ENCODE assay signal across 15 cellular contexts in the genomic region with DNA sequence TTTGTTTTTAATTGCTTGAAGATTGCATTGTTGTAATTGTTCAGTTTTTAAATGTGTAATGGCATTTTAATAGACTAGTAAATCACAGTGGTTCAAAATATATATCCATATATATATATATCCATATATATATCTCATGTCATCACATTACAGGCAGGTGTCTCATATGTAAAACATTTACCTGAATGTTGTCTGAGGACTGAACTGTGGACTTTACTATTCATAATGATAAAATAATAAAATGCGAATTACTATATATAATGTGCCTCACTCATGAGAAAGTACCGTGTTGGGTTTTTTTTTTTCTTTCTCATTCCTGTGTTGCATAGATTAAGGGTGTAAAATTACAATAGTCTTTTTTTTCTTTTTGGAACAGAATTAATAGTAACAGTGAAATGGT.
DNase-seq lines count a peak whose midpoint lies in the region; ATAC-seq and TF ChIP-seq lines count a peak whose summit lies in the region.
"Had no signal": no experiment of that assay in that cellular context is flagged by ENCODE, and none has a peak within 500 bp of the region (broad histone marks: within the 10 kb centered on the region; RNA-seq: fewer than 3 reads in every experiment).

No MANE protein-coding gene starts in this region.

- H3K9me3 ChIP-seq in DND-41 (ENCODE audit: insufficient read depth, low read length, severe bottlenecking) (no peaks in the 10 kb centered on the region), Loucy (ENCODE audit: insufficient read depth, low read depth, low read length) (no peaks in the 10 kb centered on the region), transverse colon (no peaks in the 10 kb centered on the region)

- no peak for ATAC-seq in DND-41 (ENCODE audit: insufficient read depth, low read depth)
- peak; percentile 89 for ATAC-seq in left colon
- no peak for ATAC-seq in Right ventricle myocardium superior (ENCODE audit: poor library complexity)
- ATAC-seq: HepG2 had no signal

- DNase-seq in DND-41 = no peak
- DNase-seq in left colon = no peak
- no peak for DNase-seq in transverse colon
- DNase-seq in pons (ENCODE audit: low spot score) = no peak
- DNase-seq in NCI-H524 (lab: John Stamatoyannopoulos, UW) = no peak
- DNase-seq in Right ventricle myocardium superior = no peak
- DNase-seq: 8988T; Calu3; CD8-positive, alpha-beta T cell; DMS79 treated with DMSO at 0.1 percent for 48 hours; EL; H9 had no signal

- no peaks in the 10 kb centered on the region for H3K9me2 ChIP-seq in Loucy (replicated peaks; ENCODE audit: low read depth, low read length)

- in situ Hi-C loops in transverse colon (cut with MboI; ENCODE audit: low pct_ligation_motif_present in 1 of 4, low pct_unique_long_range_greater_than_20kb in 1 of 4, low sequenced_read_pairs in 3 of 4) = no loop called here

- H3K9ac ChIP-seq in DND-41 (ENCODE audit: low read depth, low read length) = no peak overlapping the region
- no peak overlapping the region for H3K9ac ChIP-seq in Loucy (ENCODE audit: low read depth, low read length, poor library complexity, severe bottlenecking)
- H3K9ac ChIP-seq: BLaER1 treated with 17β-estradiol and CSF1 and Interleukin-3, amounts not matched to agents 10 nM and 100 nM had no signal

- TF ChIP-seq POLR2A in transverse colon (IDR thresholded peaks at IDR 0.05) = no peak

- H3K27ac ChIP-seq in DND-41 (ENCODE audit: low read length) = peak overlapping the region; percentile 72; the same call in 1 of the 2 replicates
- peak overlapping the region in 3 of 4 donors; percentile 49 for H3K27ac ChIP-seq in transverse colon

- H3K79me2 ChIP-seq in DND-41 (ENCODE audit: insufficient read depth, low read length) = no peaks in the 10 kb centered on the region
- H3K79me2 ChIP-seq in Loucy (ENCODE audit: insufficient read depth, low read length) = no peaks in the 10 kb centered on the region

- no peaks in the 10 kb centered on the region for H3K27me3 ChIP-seq in DND-41 (ENCODE audit: insufficient read depth, low read length, poor library complexity)
- H3K27me3 ChIP-seq in Loucy (ENCODE audit: insufficient read depth, low read length, poor library complexity, severe bottlenecking) = no peaks in the 10 kb centered on the region
- H3K27me3 ChIP-seq in transverse colon = no peaks in the 10 kb centered on the region
- H3K27me3 ChIP-seq: BLaER1 treated with 17β-estradiol and CSF1 and Interleukin-3, amounts not matched to agents 10 nM and 100 nM had no signal

- no peaks in the 10 kb centered on the region for H4K20me1 ChIP-seq in DND-41 (ENCODE audit: insufficient read depth, low read length)
- no peaks in the 10 kb centered on the region for H4K20me1 ChIP-seq in Loucy (ENCODE audit: insufficient read depth, low read length, poor library complexity, severe bottlenecking)
- H4K20me1 ChIP-seq: BLaER1 treated with 17β-estradiol and CSF1 and Interleukin-3, amounts not matched to agents 10 nM and 100 nM had no signal

- H3K4me3 ChIP-seq in DND-41 (ENCODE audit: low read depth in 1 of 2, low read length in 2 of 2) (no peak overlapping the region), Loucy (ENCODE audit: low read length, poor library complexity, severe bottlenecking) (peak overlapping the region; percentile 23), transverse colon (no peak overlapping the region)
- H3K4me3 ChIP-seq: BLaER1 treated with 17β-estradiol and CSF1 and Interleukin-3, amounts not matched to agents 10 nM and 100 nM had no signal

- H3K4me2 ChIP-seq in DND-41 (ENCODE audit: insufficient read depth, low read length) (no peak overlapping the region), Loucy (ENCODE audit: low read depth, low read length, poor library complexity, severe bottlenecking) (peak overlapping the region; percentile 69)

- TF ChIP-seq CTCF in DND-41 (IDR thresholded peaks at IDR 0.05; ENCODE audit: borderline replicate concordance, extremely low read depth, low read length, poor library complexity, severe bottlenecking) (no peak), Loucy (conservative IDR thresholded peaks at IDR 0.05; ENCODE audit: low read length) (no peak), transverse colon (IDR thresholded peaks at IDR 0.05) (no peak)

- no peaks in the 10 kb centered on the region; the same call in 1 of the 2 replicates for H3F3A ChIP-seq in Loucy (ENCODE audit: low read depth)

- intact Hi-C loops in left colon (cut with DNase I, micrococcal nuclease) = no loop called here
- intact Hi-C loops in transverse colon (cut with DNase I; ENCODE audit: low total_unique reads) = no loop called here
- intact Hi-C loops in Right ventricle myocardium superior (cut with DNase I) = no loop called here

- no peak for TF ChIP-seq EP300 in transverse colon (IDR thresholded peaks at IDR 0.05; ENCODE audit: low read depth)

- H3K36me3 ChIP-seq in DND-41 (ENCODE audit: insufficient read depth, low read length) (0 out of 2 replicates have a peak, but pooled peaks cover 4% of the 10 kb centered on the region), Loucy (ENCODE audit: insufficient read depth, low read length) (no peaks in the 10 kb centered on the region), transverse colon (no peaks in the 10 kb centered on the region)

- WGBS in transverse colon (ENCODE audit: low coverage in 1 of 2), 2 donors = 61 to 85% methylated on average over 2 of the region's 2 CpGs

- H3K4me1 ChIP-seq in DND-41 (ENCODE audit: insufficient read depth, low read length) = peaks cover 49% of the 10 kb centered on the region
- peaks cover 51% of the 10 kb centered on the region for H3K4me1 ChIP-seq in Loucy (ENCODE audit: insufficient read depth, low read length, poor library complexity, severe bottlenecking)
- peaks cover 0 to 17% (median 7%) of the 10 kb centered on the region in 4 donors for H3K4me1 ChIP-seq in transverse colon

- H2AFZ ChIP-seq in DND-41 (ENCODE audit: low read depth, low read length) (no peak overlapping the region), Loucy (ENCODE audit: low read length) (no peak overlapping the region)
